8 cellular contexts compared by ENCODE assay signal in genomic region chr18:76875390-76876330, GRCh38. TPM values are rescaled to one million over a fixed set of nuclear protein-coding genes. Genes with fewer than 3 reads are reported as not detected.
DNase-seq lines count a peak whose midpoint lies in the region; ATAC-seq and TF ChIP-seq lines count a peak whose summit lies in the region.

No MANE protein-coding gene starts in this region.

- H3K4me3 Mint-ChIP-seq in osteocyte (ENCODE audit: unreplicated experiment) = no peak overlapping the region

- H3K27me3 Mint-ChIP-seq in osteocyte (ENCODE audit: unreplicated experiment) = no peaks in the 10 kb centered on the region

- peaks cover 25% of the 10 kb centered on the region for H3K36me3 Mint-ChIP-seq in osteocyte (ENCODE audit: unreplicated experiment)

- ATAC-seq in GM21529 (IDR thresholded peaks at IDR 0.05; ENCODE audit: unreplicated experiment) (peak; percentile 88), esophagus mucosa (no peak), GM19467 (IDR thresholded peaks at IDR 0.05; ENCODE audit: unreplicated experiment) (no peak)

- DNase-seq in DMS53 (lab: John Stamatoyannopoulos, UW) (peak; percentile 91), NCI-H1417 (lab: John Stamatoyannopoulos, UW) (peak; percentile 51 to 84 (median 58)), fibroblast of peridontal ligament (ENCODE audit: extremely low read depth) (peak; percentile 44), osteocyte (ENCODE audit: extremely low spot score, unreplicated experiment) (no peak)

- TF ChIP-seq CTCF in WI38 (IDR thresholded peaks at IDR 0.05; ENCODE audit: low read depth, low read length) (peak; percentile 47), osteocyte (IDR thresholded peaks at IDR 0.05) (peak; percentile 64)

- no peak overlapping the region for H3K4me3 ChIP-seq in WI38 (ENCODE audit: low read depth, low read length)

- H3K27ac Mint-ChIP-seq in osteocyte (ENCODE audit: unreplicated experiment) = no peak overlapping the region

- H3K4me1 Mint-ChIP-seq in osteocyte (ENCODE audit: unreplicated experiment) = no peaks in the 10 kb centered on the region

- no peaks in the 10 kb centered on the region for H3K9me3 Mint-ChIP-seq in osteocyte (ENCODE audit: unreplicated experiment)

RNA-seq across cellular contexts. Expression of gene ZNF236, which starts 53.3 kb away (rescaled TPM):
- total RNA-seq in osteocyte (18.1 and 20.4 TPM in 2 replicates), esophagus mucosa (8.9 TPM)
